20 cellular contexts compared by ENCODE assay signal in genomic region chr15:25713736-25714537, GRCh38.
"Had no signal": no experiment of that assay in that cellular context is flagged by ENCODE, and none has a peak within 500 bp of the region (broad histone marks: within the 10 kb centered on the region; RNA-seq: fewer than 3 reads in every experiment).

No MANE protein-coding gene starts in this region.

- H3K27ac ChIP-seq: SK-N-MC, WERI-Rb-1 had no signal

- DNase-seq: activated CD4-positive, alpha-beta memory T cell treated with anti-CD3 and anti-CD28 coated beads, Interleukin-2, amount 10 ng/mL, durations not matched to agents 7 days and 5 days; activated CD4-positive, alpha-beta T cell treated with anti-CD3 and anti-CD28 coated beads for 36 hours; activated CD4-positive, alpha-beta T cell treated with anti-CD3 and anti-CD28 coated beads, Interleukin-2, amount 50 U/mL, for 1 hour; activated effector memory CD4-positive, alpha-beta T cell treated with anti-CD3 and anti-CD28 coated beads, Interleukin-2, amount 50 U/mL, for 16 hours; activated naive CD4-positive, alpha-beta T cell treated with Interleukin-2 at 50 U/mL for 16 hours; caudate nucleus; KG1; NCI-H1048; NCI-H146; NCI-H187 treated with DMSO at 0.1 percent for 48 hours; NCI-H2081 treated with DMSO at 0.1 percent for 48 hours; NCI-H446; NCI-H524; T-cell; T-helper 2 cell; T1000; WERI-Rb-1 had no signal

- H3K27ac Mint-ChIP-seq: activated CD4-positive, alpha-beta memory T cell treated with anti-CD3 and anti-CD28 coated beads, Interleukin-2, amount 10 ng/mL, durations not matched to agents 7 days and 5 days; activated CD4-positive, alpha-beta T cell treated with anti-CD3 and anti-CD28 coated beads for 36 hours; activated naive CD8-positive, alpha-beta T cell; T-cell had no signal

- H3K9me3 Mint-ChIP-seq: activated CD4-positive, alpha-beta memory T cell treated with anti-CD3 and anti-CD28 coated beads, Interleukin-2, amount 10 ng/mL, durations not matched to agents 7 days and 5 days; T-cell had no signal

- ATAC-seq: activated CD4-positive, alpha-beta T cell treated with anti-CD3 and anti-CD28 coated beads for 36 hours; Right ventricle myocardium inferior; T-cell had no signal

- H3K36me3 Mint-ChIP-seq: activated naive CD8-positive, alpha-beta T cell had no signal

- H3K4me3 Mint-ChIP-seq: activated CD4-positive, alpha-beta memory T cell treated with anti-CD3 and anti-CD28 coated beads, Interleukin-2, amount 10 ng/mL, durations not matched to agents 7 days and 5 days; activated CD4-positive, alpha-beta T cell treated with anti-CD3 and anti-CD28 coated beads for 36 hours; activated naive CD8-positive, alpha-beta T cell; T-cell had no signal

- H3K27me3 Mint-ChIP-seq: activated CD4-positive, alpha-beta memory T cell treated with anti-CD3 and anti-CD28 coated beads, Interleukin-2, amount 10 ng/mL, durations not matched to agents 7 days and 5 days; activated CD4-positive, alpha-beta T cell treated with anti-CD3 and anti-CD28 coated beads for 36 hours; activated naive CD8-positive, alpha-beta T cell; T-cell had no signal

- H3K36me3 ChIP-seq: WERI-Rb-1 had no signal

- H3K4me3 ChIP-seq: SK-N-MC had no signal

- H3K4me1 Mint-ChIP-seq: activated CD4-positive, alpha-beta memory T cell treated with anti-CD3 and anti-CD28 coated beads, Interleukin-2, amount 10 ng/mL, durations not matched to agents 7 days and 5 days; activated CD4-positive, alpha-beta T cell treated with anti-CD3 and anti-CD28 coated beads for 36 hours had no signal
